Comparison of ENCODE assay signal across 8 cellular contexts in the genomic region with DNA sequence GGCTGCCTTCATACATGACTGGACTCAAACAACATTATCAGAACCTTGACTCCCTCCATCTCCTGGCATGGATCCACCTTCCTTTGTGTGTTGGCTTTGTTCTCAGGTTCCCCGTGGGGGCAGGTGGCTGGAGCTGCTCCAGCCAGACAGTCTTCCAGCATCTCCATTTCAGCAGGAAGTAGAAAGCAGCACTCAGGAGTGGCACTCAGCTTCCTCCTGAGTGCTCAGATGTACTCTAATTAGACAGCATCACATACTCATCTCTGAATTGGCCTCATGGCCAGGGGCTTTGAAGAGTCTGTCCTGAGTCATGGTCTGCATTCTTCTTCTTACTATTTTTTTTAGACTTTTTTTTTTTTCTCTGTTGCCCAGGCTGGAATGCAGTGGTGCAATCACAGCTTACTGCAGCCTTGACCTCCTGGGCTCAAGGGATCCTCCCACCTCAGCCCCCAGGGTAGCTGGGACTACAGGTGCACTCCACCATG. TPM values are rescaled to one million over a fixed set of nuclear protein-coding genes. Genes with fewer than 3 reads are reported as not detected.
A peak's percentile ranks its signal among the peaks of the same experiment; 100 is the strongest.
DNase-seq lines count a peak whose midpoint lies in the region; ATAC-seq and TF ChIP-seq lines count a peak whose summit lies in the region.

No MANE protein-coding gene starts in this region.

- H3K9me3 Mint-ChIP-seq in HFFc6 = peaks cover 10% of the 10 kb centered on the region

- peak overlapping the region; percentile 34 for H3K4me3 Mint-ChIP-seq in HFFc6

- H3K27ac Mint-ChIP-seq in HFFc6 = peak overlapping the region; percentile 75

- TF ChIP-seq CTCF in HFFc6 (IDR thresholded peaks at IDR 0.05) (no peak), fibroblast of the aortic adventitia (IDR thresholded peaks at IDR 0.05; ENCODE audit: insufficient read depth, low read length) (no peak), heart left ventricle (IDR thresholded peaks at IDR 0.05) (no peak), gastroesophageal sphincter (IDR thresholded peaks at IDR 0.05) (no peak)

- H3K27me3 ChIP-seq in heart left ventricle = no peaks in the 10 kb centered on the region
- no peaks in the 10 kb centered on the region for H3K27me3 ChIP-seq in gastroesophageal sphincter
- H3K27me3 ChIP-seq in aorta (ENCODE audit: control insufficient read depth in 1 of 2, insufficient read depth in 2 of 2, low read length in 1 of 2) = no peaks in the 10 kb centered on the region

- H3K36me3 ChIP-seq in heart left ventricle (no peaks in the 10 kb centered on the region), gastroesophageal sphincter (no peaks in the 10 kb centered on the region), aorta (ENCODE audit: control insufficient read depth in 1 of 2, insufficient read depth in 2 of 2, low read length in 1 of 2) (no peaks in the 10 kb centered on the region)

- no peak overlapping the region for H3K27ac ChIP-seq in heart left ventricle
- H3K27ac ChIP-seq in gastroesophageal sphincter = no peak overlapping the region
- no peak overlapping the region for H3K27ac ChIP-seq in aorta (ENCODE audit: low read depth in 1 of 2, low read length in 2 of 2)

- TF ChIP-seq POLR2A in heart left ventricle (IDR thresholded peaks at IDR 0.05) (no peak), gastroesophageal sphincter (IDR thresholded peaks at IDR 0.05) (no peak)

- DNase-seq in ACHN (peak; percentile 29), HFFc6 (peak; percentile 85), OCI-M1 (lab: John Stamatoyannopoulos, UW) (peak; percentile 18), fibroblast of the aortic adventitia (ENCODE audit: low read depth) (peak; percentile 73), heart left ventricle (no peak), aorta (no peak)

- H3K4me3 ChIP-seq in fibroblast of the aortic adventitia (ENCODE audit: low read depth, low read length) (no peak overlapping the region), heart left ventricle (no peak overlapping the region), gastroesophageal sphincter (no peak overlapping the region), aorta (ENCODE audit: low read length in 2 of 2) (no peak overlapping the region)

- no peak for ATAC-seq in heart left ventricle
- no peak for ATAC-seq in gastroesophageal sphincter
- ATAC-seq in aorta (ENCODE audit: low FRiP score) = no peak
- ATAC-seq in HG03378 (IDR thresholded peaks at IDR 0.05; ENCODE audit: unreplicated experiment) = no peak

- H3K27me3 Mint-ChIP-seq in HFFc6 (ENCODE audit: insufficient read depth) = no peaks in the 10 kb centered on the region

- H3K9me3 ChIP-seq in heart left ventricle (peaks cover 0 to 10% (median 3%) of the 10 kb centered on the region in 12 donors), gastroesophageal sphincter (no peaks in the 10 kb centered on the region), aorta (ENCODE audit: control insufficient read depth, low read length) (peaks cover 2% of the 10 kb centered on the region)

- H3K36me3 Mint-ChIP-seq in HFFc6 (ENCODE audit: low read depth) = no peaks in the 10 kb centered on the region

- 8 to 20% (median 14%) methylated on average over 1 of the region's 1 CpG for WGBS in heart left ventricle, 4 donors
- 0 to 29% methylated on average over 1 of the region's 1 CpG for WGBS in gastroesophageal sphincter (ENCODE audit: low coverage in 1 of 2), 2 donors
- 26 to 30% methylated on average over 1 of the region's 1 CpG for WGBS in aorta, 2 donors

- intact Hi-C loops in heart left ventricle (cut with DNase I) = no loop called here
- intact Hi-C loops in aorta (cut with DNase I) = loop anchor here in 1 of 2 donors (5.0 kb wide), 1 partner anchor 44 kb away; no protein-coding TSS in a partner anchor

- H3K4me1 ChIP-seq in heart left ventricle = peaks cover 0 to 8% (median 0%) of the 10 kb centered on the region in 12 donors
- H3K4me1 ChIP-seq in gastroesophageal sphincter = peaks cover 0 to 12% (median 3%) of the 10 kb centered on the region in 3 donors
- no peaks in the 10 kb centered on the region for H3K4me1 ChIP-seq in aorta (ENCODE audit: control insufficient read depth in 1 of 2, insufficient read depth in 2 of 2, low read length in 2 of 2)

- in situ Hi-C loops in ACHN (cut with HindIII; ENCODE audit: low pct_ligation_motif_present, low pct_unique_long_range_greater_than_20kb, low sequenced_read_pairs) = no loop called here

- TF ChIP-seq EP300 in gastroesophageal sphincter (IDR thresholded peaks at IDR 0.05) = no peak

- peaks cover 38% of the 10 kb centered on the region for H3K4me1 Mint-ChIP-seq in HFFc6 (ENCODE audit: low read depth)

RNA-seq across cellular contexts. Expression of gene OVAAL, which starts 27.9 kb away (rescaled TPM):
- not detected for total RNA-seq in HFFc6 (2021; fragmentation: NEBNext Ultra II Directional; extraction: Animal tissue kit (Norgen Biotek cat#: 25700))
- not detected in 2 replicates for total RNA-seq in fibroblast of the aortic adventitia (ENCODE audit: low replicate concordance)
- total RNA-seq in heart left ventricle = 10 to 100 TPM in 1 of 9 donors, 1 to 10 TPM in 8; 1.5 to 13.9 (median 2.4) TPM
- 10 to 100 TPM in 1 of 2 donors, 1 to 10 TPM in 1; 2.8 to 13.8 TPM for polyA plus RNA-seq in heart left ventricle
- total RNA-seq in gastroesophageal sphincter = not detected
- total RNA-seq in aorta = not detected
- not detected for polyA plus RNA-seq in aorta

RNA-seq across cellular contexts. Expression of gene XPR1, which starts 45.1 kb away (rescaled TPM):
- 10 to 100 TPM; 25.0 to 44.7 (median 34.0) TPM for total RNA-seq in HFFc6 (2021; fragmentation: NEBNext Ultra II Directional; extraction: Animal tissue kit (Norgen Biotek cat#: 25700))
- total RNA-seq in fibroblast of the aortic adventitia (ENCODE audit: low replicate concordance) (11.9 and 31.8 TPM in 2 replicates), heart left ventricle (100 to 1,000 TPM in 1 of 9 donors, 10 to 100 TPM in 8; 55.4 to 163 (median 62.5) TPM), gastroesophageal sphincter (10 to 100 TPM; 17.2 to 28.3 (median 26.6) TPM), aorta (10 to 100 TPM; 23.8 to 55.4 TPM)
- polyA plus RNA-seq in heart left ventricle (10 to 100 TPM; 18.6 to 50.4 TPM), aorta (1 to 10 TPM; 4.6 to 7.4 TPM)

Comparison
In these comparisons a context has a peak if more than half of its experiments do, and no peak if none do; other contexts are left out.
1. DNase-seq: peak in ACHN (single experiment), HFFc6 (single experiment), OCI-M1 (single experiment) and fibroblast of the aortic adventitia (single experiment); none in heart left ventricle (0 of 5) and aorta (0 of 2).